Comparison of ENCODE assay signal across 16 cellular contexts in the genomic region with DNA sequence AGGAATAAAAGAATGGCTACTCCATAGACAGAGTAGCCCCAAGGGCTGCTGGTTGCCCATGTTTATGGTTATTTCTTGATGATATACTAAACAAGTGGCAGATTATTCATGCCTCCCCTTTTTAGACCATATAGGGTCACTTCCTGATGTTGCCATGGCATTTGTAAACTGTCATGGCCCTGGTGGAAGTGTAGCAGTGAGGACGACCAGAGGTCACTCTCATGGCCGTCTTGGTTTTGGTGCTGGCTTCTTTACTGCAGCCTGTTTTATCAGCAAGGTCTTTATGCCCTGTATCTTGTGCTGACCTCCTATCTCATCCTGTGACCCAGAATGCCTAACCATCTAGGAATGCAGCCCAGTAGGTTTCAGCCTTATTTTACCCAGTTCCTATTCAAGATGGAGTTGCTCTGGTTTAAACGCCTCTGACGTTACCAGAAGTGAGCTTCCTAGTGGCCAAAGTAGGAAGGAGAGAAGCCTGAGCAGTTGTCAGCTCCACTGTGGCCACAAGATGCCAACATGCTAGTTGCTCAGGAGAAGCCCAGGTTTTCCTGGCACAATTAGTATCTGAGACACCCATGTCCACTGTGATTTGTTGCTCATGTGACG. TPM values are rescaled to one million over a fixed set of nuclear protein-coding genes. Genes with fewer than 3 reads are reported as not detected.
A peak's percentile ranks its signal among the peaks of the same experiment; 100 is the strongest.
DNase-seq lines count a peak whose midpoint lies in the region; ATAC-seq and TF ChIP-seq lines count a peak whose summit lies in the region.
"Had no signal": no experiment of that assay in that cellular context is flagged by ENCODE, and none has a peak within 500 bp of the region (broad histone marks: within the 10 kb centered on the region; RNA-seq: fewer than 3 reads in every experiment).

No MANE protein-coding gene starts in this region.

- no peaks in the 10 kb centered on the region for H3K36me3 ChIP-seq in mesendoderm (ENCODE audit: control insufficient read depth, insufficient read depth, low read length)
- H3K36me3 ChIP-seq in trophoblast cell (ENCODE audit: control insufficient read depth in 1 of 2, insufficient read depth in 2 of 2, low read length in 2 of 2), result peaks cover 13 to 19% of the 10 kb centered on the region in 2 experiments

- H3K9ac ChIP-seq in mesendoderm (ENCODE audit: low read length) (no peak overlapping the region), trophoblast cell (ENCODE audit: low read length) (no peak overlapping the region)
- H3K9ac ChIP-seq: BLaER1 treated with 17β-estradiol and CSF1 and Interleukin-3, amounts not matched to agents 10 nM and 100 nM had no signal

- no peak overlapping the region for H3K56ac ChIP-seq in mesendoderm (ENCODE audit: low read length)

- no peak overlapping the region for H3K23ac ChIP-seq in mesendoderm (ENCODE audit: low read length)
- no peak overlapping the region for H3K23ac ChIP-seq in trophoblast cell (ENCODE audit: low read length)

- POLR2A ChIA-PET in WTC11 (lab: Charles Lee), result interaction anchor here (0.5 kb wide), 1 partner anchor 594 kb away, joined by 3 read pairs; no protein-coding TSS in a partner anchor

- H4K8ac ChIP-seq in mesendoderm (ENCODE audit: low read depth, low read length) (no peak overlapping the region), trophoblast cell (ENCODE audit: low read depth, low read length) (no peak overlapping the region)

- H2BK5ac ChIP-seq in mesendoderm (ENCODE audit: low read length), result no peak overlapping the region
- H2BK5ac ChIP-seq in trophoblast cell (ENCODE audit: low read depth, low read length, poor library complexity), result no peak overlapping the region

- H3K4me2 ChIP-seq in mesendoderm (ENCODE audit: low read length) (no peak overlapping the region), trophoblast cell (ENCODE audit: low read length) (no peak overlapping the region)
- H3K4me2 ChIP-seq: GM23338 had no signal

- H3K9me3 ChIP-seq in trophoblast cell (ENCODE audit: insufficient read depth, low read depth, low read length), result peaks cover 6% of the 10 kb centered on the region
- H3K9me3 ChIP-seq: BLaER1 treated with 17β-estradiol and CSF1 and Interleukin-3, amounts not matched to agents 10 nM and 100 nM had no signal

- H2BK15ac ChIP-seq in mesendoderm (replicated peaks; ENCODE audit: low read depth), result no peak overlapping the region

- WGBS in mesendoderm (ENCODE audit: extremely low coverage, insufficient coverage, low lambda C conversion rate), result no CpG with 5 or more reads among the region's 5 CpGs
- WGBS in trophoblast cell (ENCODE audit: extremely low coverage, insufficient coverage, insufficient read length), result no CpG with 5 or more reads among the region's 5 CpGs

- H3K14ac ChIP-seq in trophoblast cell (ENCODE audit: low read length), result no peak overlapping the region

- H2AK5ac ChIP-seq in mesendoderm (ENCODE audit: low read length), result no peak overlapping the region
- no peak overlapping the region for H2AK5ac ChIP-seq in trophoblast cell (ENCODE audit: low read length)

- no peak overlapping the region for H4K91ac ChIP-seq in trophoblast cell (ENCODE audit: low read depth, low read length)

- no peak overlapping the region for H4K5ac ChIP-seq in mesendoderm (ENCODE audit: low read length)

- H3K18ac ChIP-seq in mesendoderm (ENCODE audit: low read length) (no peak overlapping the region), trophoblast cell (ENCODE audit: low read length) (no peak overlapping the region)

- H2BK120ac ChIP-seq in mesendoderm (ENCODE audit: low read depth, low read length), result no peak overlapping the region
- no peak overlapping the region for H2BK120ac ChIP-seq in trophoblast cell (ENCODE audit: insufficient read depth, low read length, poor library complexity)

- TF ChIP-seq CTCF in GM12873 (IDR thresholded peaks at IDR 0.05; ENCODE audit: insufficient read depth, low read depth, low read length, missing control alignments), result peak; percentile 18
- no peak for TF ChIP-seq CTCF in WTC11 (IDR thresholded peaks at IDR 0.05)

- no peak overlapping the region for H3K4me3 Mint-ChIP-seq in WTC11
- H3K4me3 Mint-ChIP-seq in activated naive CD4-positive, alpha-beta T cell treated with anti-CD3 and anti-CD28 coated beads, Interleukin-2, amount 10 ng/mL, durations not matched to agents 7 days and 5 days, result no peak overlapping the region
- H3K4me3 Mint-ChIP-seq: CD4-positive, CD25-positive, alpha-beta regulatory T cell; GM23338; H9 had no signal

- no peaks in the 10 kb centered on the region for H3K9me3 Mint-ChIP-seq in WTC11
- no peaks in the 10 kb centered on the region for H3K9me3 Mint-ChIP-seq in activated naive CD4-positive, alpha-beta T cell treated with anti-CD3 and anti-CD28 coated beads, Interleukin-2, amount 10 ng/mL, durations not matched to agents 7 days and 5 days
- H3K9me3 Mint-ChIP-seq: CD4-positive, CD25-positive, alpha-beta regulatory T cell; GM23338; H9 had no signal

- peaks cover 22% of the 10 kb centered on the region for H3K4me1 Mint-ChIP-seq in WTC11
- H3K4me1 Mint-ChIP-seq in activated naive CD4-positive, alpha-beta T cell treated with anti-CD3 and anti-CD28 coated beads, Interleukin-2, amount 10 ng/mL, durations not matched to agents 7 days and 5 days, result peaks cover 8% of the 10 kb centered on the region

- H3K27me3 ChIP-seq in mesendoderm (ENCODE audit: insufficient read depth, low read length, poor library complexity) (no peaks in the 10 kb centered on the region), trophoblast cell (ENCODE audit: insufficient read depth, low read length) (no peaks in the 10 kb centered on the region)
- H3K27me3 ChIP-seq: BLaER1 treated with 17β-estradiol and CSF1 and Interleukin-3, amounts not matched to agents 10 nM and 100 nM had no signal

- H3K79me1 ChIP-seq in mesendoderm (ENCODE audit: low read length), result no peaks in the 10 kb centered on the region
- no peaks in the 10 kb centered on the region for H3K79me1 ChIP-seq in trophoblast cell (ENCODE audit: low read length)

- ATAC-seq in WTC11, result no peak
- ATAC-seq: GM23338 had no signal

- no peak overlapping the region for H2BK12ac ChIP-seq in trophoblast cell (ENCODE audit: low read length)

- DNase-seq in WTC11 (ENCODE audit: low spot score), result no peak
- peak; percentile 34 for DNase-seq in mesendoderm
- DNase-seq in trophoblast cell, result peak; percentile 50 to 75
- no peak for DNase-seq in activated naive CD4-positive, alpha-beta T cell treated with anti-CD3 and anti-CD28 coated beads, Interleukin-2, amount 10 ng/mL, durations not matched to agents 7 days and 5 days
- no peak for DNase-seq in activated effector memory CD4-positive, alpha-beta T cell treated with Interleukin-2 at 50 U/mL for 16 hours
- DNase-seq in NCI-H82 treated with DMSO at 0.1 percent for 48 hours (lab: John Stamatoyannopoulos, UW; ENCODE audit: unreplicated experiment), result no peak
- DNase-seq: 8988T; CD4-positive, CD25-positive, alpha-beta regulatory T cell; DMS 273 treated with DMSO at 0.1 percent for 48 hours; H9; IMR-90; KG1 had no signal

- no peaks in the 10 kb centered on the region for H3K36me3 Mint-ChIP-seq in WTC11
- no peaks in the 10 kb centered on the region for H3K36me3 Mint-ChIP-seq in activated naive CD4-positive, alpha-beta T cell treated with anti-CD3 and anti-CD28 coated beads, Interleukin-2, amount 10 ng/mL, durations not matched to agents 7 days and 5 days
- H3K36me3 Mint-ChIP-seq: CD4-positive, CD25-positive, alpha-beta regulatory T cell had no signal

- H3K4me1 ChIP-seq in mesendoderm (ENCODE audit: control insufficient read depth, low read depth, low read length) (no peaks in the 10 kb centered on the region), trophoblast cell (ENCODE audit: control insufficient read depth in 1 of 2, insufficient read depth in 2 of 2, low read length in 2 of 2) (peaks cover 8 to 11% of the 10 kb centered on the region in 2 experiments)

- H3K4me3 ChIP-seq in mesendoderm (ENCODE audit: low read length) (no peak overlapping the region), trophoblast cell (ENCODE audit: low read depth, low read length) (no peak overlapping the region)
- H3K4me3 ChIP-seq: BLaER1 treated with 17β-estradiol and CSF1 and Interleukin-3, amounts not matched to agents 10 nM and 100 nM; GM23338 had no signal

- H3K27me3 Mint-ChIP-seq in WTC11 (ENCODE audit: low read depth), result no peaks in the 10 kb centered on the region
- peaks cover 16% of the 10 kb centered on the region for H3K27me3 Mint-ChIP-seq in activated naive CD4-positive, alpha-beta T cell treated with anti-CD3 and anti-CD28 coated beads, Interleukin-2, amount 10 ng/mL, durations not matched to agents 7 days and 5 days
- H3K27me3 Mint-ChIP-seq: CD4-positive, CD25-positive, alpha-beta regulatory T cell had no signal

- H3K79me2 ChIP-seq in mesendoderm (ENCODE audit: control insufficient read depth, insufficient read depth, low read length) (no peaks in the 10 kb centered on the region), trophoblast cell (ENCODE audit: control insufficient read depth, insufficient read depth, low read length, poor library complexity) (no peaks in the 10 kb centered on the region)

- H2AFZ ChIP-seq in trophoblast cell (ENCODE audit: insufficient read depth, low read length, poor library complexity), result no peak overlapping the region
- H2AFZ ChIP-seq: GM23338 had no signal

- peak overlapping the region; percentile 54 for H3K27ac Mint-ChIP-seq in WTC11
- no peak overlapping the region for H3K27ac Mint-ChIP-seq in activated naive CD4-positive, alpha-beta T cell treated with anti-CD3 and anti-CD28 coated beads, Interleukin-2, amount 10 ng/mL, durations not matched to agents 7 days and 5 days
- H3K27ac Mint-ChIP-seq: CD4-positive, CD25-positive, alpha-beta regulatory T cell; GM23338; H9 had no signal

- H4K12ac ChIP-seq in trophoblast cell (ENCODE audit: low read depth, low read length), result no peak overlapping the region

- CTCF ChIA-PET in WTC11 (lab: Charles Lee), result interaction anchor here (0.9 to 1.8 kb wide), 3 partner anchors 11 to 42 kb away, joined by 3 to 9 read pairs (median 3); a partner anchor contains a TSS
- CTCF ChIA-PET in activated naive CD4-positive, alpha-beta T cell treated with anti-CD3 and anti-CD28 coated beads, Interleukin-2, amount 10 ng/mL, durations not matched to agents 7 days and 5 days (lab: Charles Lee), result interaction anchor here (1.2 to 1.4 kb wide), 2 partner anchors 9 to 17 kb away, joined by 3 to 4 read pairs; a partner anchor contains a TSS

- H3K4ac ChIP-seq in mesendoderm (ENCODE audit: low read depth, low read length) (no peak overlapping the region), trophoblast cell (ENCODE audit: low read depth, low read length) (no peak overlapping the region)

- no peak overlapping the region for H3K27ac ChIP-seq in mesendoderm (ENCODE audit: low read depth, low read length)
- no peak overlapping the region for H3K27ac ChIP-seq in trophoblast cell (ENCODE audit: low read depth, low read length)
- H3K27ac ChIP-seq: BLaER1 treated with 17β-estradiol and CSF1 and Interleukin-3, amounts not matched to agents 10 nM and 100 nM; HL-60 had no signal

TF ChIP-seq in WTC11, 78 proteins besides CTCF, POLR2A, EP300 and RAD21 (continues in another document):
- TF ChIP-seq OVOL2 (CRISPR knock-in tag; IDR thresholded peaks at IDR 0.05; ENCODE audit: borderline replicate concordance) (no peak), TP53 (CRISPR knock-in tag; IDR thresholded peaks at IDR 0.05) (no peak), NR2C2 (CRISPR knock-in tag; IDR thresholded peaks at IDR 0.05) (no peak)

RNA-seq across cellular contexts. Expression of a gene that starts 17.2 kb away (rescaled TPM):
- 14.0 to 17.9 TPM (median 16.7 TPM) in 3 replicates for total RNA-seq in WTC11 (2021)
- 8.8 TPM for polyA plus RNA-seq in mesendoderm (2013, experiment 1 of 2)
- polyA plus RNA-seq in mesendoderm (2013, experiment 2 of 2), result 9.5 TPM
- polyA plus RNA-seq in trophoblast cell (2013), result 76.8 and 79.1 TPM in 2 replicates

Comparison
In these comparisons a context has a peak if more than half of its experiments do, and no peak if none do; other contexts are left out.
1. DNase-seq: peak in mesendoderm (single experiment) and trophoblast cell (2 of 2); none in WTC11 (single experiment), activated naive CD4-positive, alpha-beta T cell treated with anti-CD3 and anti-CD28 coated beads, Interleukin-2, amount 10 ng/mL, durations not matched to agents 7 days and 5 days (single experiment), activated effector memory CD4-positive, alpha-beta T cell treated with Interleukin-2 at 50 U/mL for 16 hours (single experiment) and NCI-H82 treated with DMSO at 0.1 percent for 48 hours (single experiment).